Comparison of ENCODE assay signal across 19 cellular contexts in the genomic region with DNA sequence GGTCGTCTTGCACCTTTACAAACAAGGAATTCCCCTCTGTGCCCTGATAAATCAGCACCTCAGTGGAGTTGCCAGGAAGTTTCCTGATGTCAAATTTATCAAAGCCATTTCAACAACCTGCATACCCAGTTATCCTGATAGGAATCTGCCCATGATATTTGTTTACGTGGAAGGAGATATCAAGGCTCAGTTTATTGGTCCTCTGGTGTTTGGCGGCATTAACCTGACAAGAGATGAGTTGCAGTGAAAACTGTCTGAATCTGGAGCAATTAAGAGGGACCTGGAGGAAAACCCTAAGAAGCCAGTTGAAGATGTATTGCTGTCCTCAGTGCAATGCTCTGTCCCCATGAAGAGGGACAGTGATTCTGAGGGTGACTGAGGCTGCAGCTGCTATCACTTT. TPM values are rescaled to one million over a fixed set of nuclear protein-coding genes. Genes with fewer than 3 reads are reported as not detected.
DNase-seq lines count a peak whose midpoint lies in the region; ATAC-seq, FAIRE-seq and TF ChIP-seq lines count a peak whose summit lies in the region.
"Had no signal": no experiment of that assay in that cellular context is flagged by ENCODE, and none has a peak within 500 bp of the region (broad histone marks: within the 10 kb centered on the region; RNA-seq: fewer than 3 reads in every experiment).

No MANE protein-coding gene starts in this region.

- DNase-seq in SK-N-DZ (ENCODE audit: low spot score) (peak; percentile 64), K562 (ENCODE audit: extremely low read depth in 1 of 4, low spot score in 3 of 4) (no peak), putamen (ENCODE audit: low spot score) (no peak), NCI-H128 (lab: John Stamatoyannopoulos, UW; ENCODE audit: unreplicated experiment) (no peak), NCI-H1417 (lab: John Stamatoyannopoulos, UW) (no peak)
- DNase-seq: C1 segment of cervical spinal cord; Caco-2; CD4-positive, CD25-positive, alpha-beta regulatory T cell; CD8-positive, alpha-beta T cell; DMS153; DND-41; GM23248; H7; HCEC 1CT had no signal

- H3K27me3 ChIP-seq in K562 (ENCODE audit: control insufficient read depth in 2 of 2, insufficient read depth in 2 of 2, low read length in 2 of 2) = no peaks in the 10 kb centered on the region

- H3K36me3 ChIP-seq in K562 (ENCODE audit: control insufficient read depth, insufficient read depth, low read length) = no peaks in the 10 kb centered on the region

- H3K79me2 ChIP-seq in K562 (ENCODE audit: control insufficient read depth, insufficient read depth, low read length) = peaks cover 5% of the 10 kb centered on the region; the same call in 1 of the 3 replicates

- no peak overlapping the region for H3K4me3 ChIP-seq in K562
- H3K4me3 ChIP-seq: GM23248 had no signal

- no peak overlapping the region for H2AFZ ChIP-seq in K562 (ENCODE audit: low read depth, low read length)
- H2AFZ ChIP-seq: GM23248 had no signal

- TF ChIP-seq POLR2A in K562 (conservative IDR thresholded peaks at IDR 0.05) = no peak

- peak; percentile 6 for FAIRE-seq in K562 (lab: Jason Lieb, UNC)
- FAIRE-seq: G401.6, GM12892, GM19239, H1 had no signal

- CTCF ChIA-PET in K562 (lab: Yijun Ruan, JAX; ENCODE audit: low intra/inter-chr PET ratio) = no interaction called here

- H3K9ac ChIP-seq in K562 (ENCODE audit: insufficient read depth in 1 of 2, low read depth in 2 of 2, low read length in 2 of 2) = no peak overlapping the region
- H3K9ac ChIP-seq: GM23248 had no signal

- in situ Hi-C loops in K562 (cut with MboI) = no loop called here

- H4K20me1 ChIP-seq in K562 (replicated peaks; ENCODE audit: control insufficient read depth, insufficient read depth, low read length) = no peaks in the 10 kb centered on the region

- H3K9me1 ChIP-seq in K562 (ENCODE audit: control insufficient read depth, insufficient read depth, low read length) = no peaks in the 10 kb centered on the region

- TF ChIP-seq EP300 in K562 (IDR thresholded peaks at IDR 0.05; ENCODE audit: low read length) = no peak

- POLR2A ChIA-PET in K562 (lab: Yijun Ruan, JAX) = no interaction called here

- peak overlapping the region in 2 of 3 donors; percentile 3 to 79 for H3K27ac Mint-ChIP-seq in IgD-negative memory B cell
- H3K27ac Mint-ChIP-seq: CD8-positive, alpha-beta T cell had no signal

- no peak for TF ChIP-seq RAD21 in K562 (CRISPR knock-in tag; conservative IDR thresholded peaks at IDR 0.05 in 1 of 2, IDR thresholded peaks at IDR 0.05 in 1 of 2)

- no peaks in the 10 kb centered on the region for H3K36me3 Mint-ChIP-seq in IgD-negative memory B cell
- H3K36me3 Mint-ChIP-seq: CD4-positive, CD25-positive, alpha-beta regulatory T cell; CD8-positive, alpha-beta T cell had no signal

- no TSS peak for BruUV-seq in K562 (replicated peaks; lab: Mats Ljungman, UMichigan)

- H3K27me3 Mint-ChIP-seq in IgD-negative memory B cell = peaks cover 7% of the 10 kb centered on the region

- no peak for TF ChIP-seq CTCF in K562 (IDR thresholded peaks at IDR 0.05 in 2 of 3, conservative IDR thresholded peaks at IDR 0.05 in 1 of 3; ENCODE audit: insufficient read depth in 2 of 3, low read depth in 1 of 3, low read length in 3 of 3)

- ATAC-seq in K562 = no peak
- ATAC-seq: CD8-positive, alpha-beta T cell had no signal

- 40% methylated on average over 3 of the region's 3 CpGs for WGBS in K562 (ENCODE audit: insufficient coverage, low coverage, missing lambda C conversion rate)

- H3K27ac ChIP-seq in K562 (ENCODE audit: extremely low read depth, low read depth, low read length) = no peak overlapping the region
- H3K27ac ChIP-seq: GM23248 had no signal

- H3K4me1 ChIP-seq in K562 (replicated peaks in 1 of 2; ENCODE audit: control insufficient read depth in 2 of 2, insufficient read depth in 2 of 2, low read length in 2 of 2) = peaks cover 6 to 7% of the 10 kb centered on the region in 2 experiments; a peak in 3 of 5 replicates

- no peak overlapping the region for H3K4me2 ChIP-seq in K562 (ENCODE audit: insufficient read depth, low read length)

- no peaks in the 10 kb centered on the region for H3K4me1 Mint-ChIP-seq in IgD-negative memory B cell

- intact Hi-C loops in K562 (cut with micrococcal nuclease) = no loop called here

- peaks cover 0 to 4% (median 1%) of the 10 kb centered on the region in 3 donors for H3K9me3 Mint-ChIP-seq in IgD-negative memory B cell
- H3K9me3 Mint-ChIP-seq: CD8-positive, alpha-beta T cell had no signal

- no peaks in the 10 kb centered on the region for H3K9me3 ChIP-seq in K562 (replicated peaks; ENCODE audit: control insufficient read depth, insufficient read depth, low read depth, low read length)
- H3K9me3 ChIP-seq: Caco-2 had no signal

- no peak overlapping the region for H3K4me3 Mint-ChIP-seq in IgD-negative memory B cell
- H3K4me3 Mint-ChIP-seq: CD4-positive, CD25-positive, alpha-beta regulatory T cell; CD8-positive, alpha-beta T cell had no signal

TF ChIP-seq in K562, 482 proteins besides CTCF, POLR2A, EP300 and RAD21:
- TF ChIP-seq ZBTB8A (IDR thresholded peaks at IDR 0.05; ENCODE audit: partially characterized antibody) = no peak
- TF ChIP-seq E2F3 (CRISPR knock-in tag; IDR thresholded peaks at IDR 0.05) = no peak
- no peak for TF ChIP-seq CREBBP (IDR thresholded peaks at IDR 0.05; ENCODE audit: low read depth, low read length)
- TF ChIP-seq XRCC5 (IDR thresholded peaks at IDR 0.05; ENCODE audit: low read depth, low read length) = no peak
- no peak for TF ChIP-seq RBM14 (IDR thresholded peaks at IDR 0.05; ENCODE audit: borderline replicate concordance, insufficient read depth, low read depth, low read length)
- no peak for TF ChIP-seq MAFF (IDR thresholded peaks at IDR 0.05; ENCODE audit: low read length)
- no peak for TF ChIP-seq MEIS2 (IDR thresholded peaks at IDR 0.05; ENCODE audit: partially characterized antibody)
- TF ChIP-seq, protein P1, sequence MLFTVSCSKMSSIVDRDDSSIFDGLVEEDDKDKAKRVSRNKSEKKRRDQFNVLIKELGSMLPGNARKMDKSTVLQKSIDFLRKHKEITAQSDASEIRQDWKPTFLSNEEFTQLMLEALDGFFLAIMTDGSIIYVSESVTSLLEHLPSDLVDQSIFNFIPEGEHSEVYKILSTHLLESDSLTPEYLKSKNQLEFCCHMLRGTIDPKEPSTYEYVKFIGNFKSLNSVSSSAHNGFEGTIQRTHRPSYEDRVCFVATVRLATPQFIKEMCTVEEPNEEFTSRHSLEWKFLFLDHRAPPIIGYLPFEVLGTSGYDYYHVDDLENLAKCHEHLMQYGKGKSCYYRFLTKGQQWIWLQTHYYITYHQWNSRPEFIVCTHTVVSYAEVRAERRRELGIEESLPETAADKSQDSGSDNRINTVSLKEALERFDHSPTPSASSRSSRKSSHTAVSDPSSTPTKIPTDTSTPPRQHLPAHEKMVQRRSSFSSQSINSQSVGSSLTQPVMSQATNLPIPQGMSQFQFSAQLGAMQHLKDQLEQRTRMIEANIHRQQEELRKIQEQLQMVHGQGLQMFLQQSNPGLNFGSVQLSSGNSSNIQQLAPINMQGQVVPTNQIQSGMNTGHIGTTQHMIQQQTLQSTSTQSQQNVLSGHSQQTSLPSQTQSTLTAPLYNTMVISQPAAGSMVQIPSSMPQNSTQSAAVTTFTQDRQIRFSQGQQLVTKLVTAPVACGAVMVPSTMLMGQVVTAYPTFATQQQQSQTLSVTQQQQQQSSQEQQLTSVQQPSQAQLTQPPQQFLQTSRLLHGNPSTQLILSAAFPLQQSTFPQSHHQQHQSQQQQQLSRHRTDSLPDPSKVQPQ (CRISPR knock-in tag; IDR thresholded peaks at IDR 0.05; ENCODE audit: borderline replicate concordance) = no peak
- no peak for TF ChIP-seq BRCA1 (IDR thresholded peaks at IDR 0.05)
- TF ChIP-seq BRCA1 (CRISPR knock-in tag; IDR thresholded peaks at IDR 0.05) = no peak
- TF ChIP-seq ZNF79 (CRISPR knock-in tag; IDR thresholded peaks at IDR 0.05; ENCODE audit: low read depth) = no peak
- TF ChIP-seq L3MBTL2 (IDR thresholded peaks at IDR 0.05) = no peak
- TF ChIP-seq MECOM (CRISPR knock-in tag; IDR thresholded peaks at IDR 0.05) = no peak
TF ChIP-seq in K562: peak in this region for 0.

RNA-seq across cellular contexts. Expression of a gene that starts 38.3 kb away (rescaled TPM):
- 0.78 TPM for polyA plus RNA-seq in IgD-negative memory B cell
- polyA plus RNA-seq in SK-N-DZ (2014; cell fraction: cytosol; rRNA removed) = 9.3 and 9.9 TPM in 2 replicates
- 6.0 and 7.6 TPM in 2 replicates for polyA plus RNA-seq in SK-N-DZ (2014; cell fraction: nucleus; rRNA removed)
- total RNA-seq in K562 (2011; cell fraction: chromatin; rRNA removed; ENCODE audit: low replicate concordance) = 23.9 and 94.4 TPM in 2 replicates
- total RNA-seq in K562 (2011; cell fraction: nucleolus; rRNA removed) = 13.2 and 17.4 TPM in 2 replicates
- total RNA-seq in K562 (2011; cell fraction: nucleoplasm; rRNA removed) = 24.4 and 24.5 TPM in 2 replicates
- total RNA-seq in K562 (2014; rRNA removed) = 8.9 and 9.4 TPM in 2 replicates
- total RNA-seq in K562 (2014; rRNA removed; fragmentation: Illumina TruSeq; extraction: Trizol) = 14.4 and 16.7 TPM in 2 replicates
- 11.9 and 13.2 TPM in 2 replicates for total RNA-seq in K562 (2015; rRNA removed; fragmentation: Illumina TruSeq; extraction: Trizol)
- total RNA-seq in K562 (2021) = 9.0 and 10.2 TPM in 2 replicates
- 8.1 and 9.1 TPM in 2 replicates for polyA plus RNA-seq in K562 (2011; rRNA removed)
- polyA plus RNA-seq in K562 (2011; cell fraction: cytosol; rRNA removed) = 2.1 and 4.4 TPM in 2 replicates
- 5.3 and 7.1 TPM in 2 replicates for polyA plus RNA-seq in K562 (2011; cell fraction: nucleus; rRNA removed)
- polyA plus RNA-seq in K562 (2012) = 5.6 and 5.7 TPM in 2 replicates
- 8.1 and 8.4 TPM in 2 replicates for polyA plus RNA-seq in K562 (2014; fragmentation: Illumina TruSeq; extraction: Trizol)
- polyA plus RNA-seq in K562 (2014; fragmentation: Nextera tagmentation; extraction: Ambion mirVana) = under 1 TPM; 0.52 to 0.84 TPM
- 5.0 and 5.4 TPM in 2 replicates for polyA plus RNA-seq in K562 (2014; rRNA removed)
- polyA minus RNA-seq in K562 (2011; rRNA and poly(A)+ RNA removed) = 31.4 and 41.7 TPM in 2 replicates
- polyA minus RNA-seq in K562 (2011; cell fraction: cytosol; rRNA and poly(A)+ RNA removed) = 8.6 and 13.1 TPM in 2 replicates
- polyA minus RNA-seq in K562 (2011; cell fraction: nucleus; rRNA and poly(A)+ RNA removed) = 15.1 and 38.3 TPM in 2 replicates
